ENCODE assay signal across 1 cellular context in genomic region chr14:31854508-31855075, GRCh38.
TF ChIP-seq lines count a peak whose summit lies in the region.

No MANE protein-coding gene starts in this region.

TF ChIP-seq in GM12878, 131 proteins besides CTCF, POLR2A, EP300 and RAD21 (continued from another document):
- TF ChIP-seq PRDM15 (CRISPR knock-in tag; IDR thresholded peaks at IDR 0.05): no peak
- TF ChIP-seq CUX1 (IDR thresholded peaks at IDR 0.05; ENCODE audit: insufficient replicate concordance, low read depth, low read length): no peak
- TF ChIP-seq SPI1 (IDR thresholded peaks at IDR 0.05; ENCODE audit: borderline replicate concordance, insufficient read depth, low read depth, low read length): no peak
- TF ChIP-seq BHLHE40 (IDR thresholded peaks at IDR 0.05; ENCODE audit: borderline replicate concordance in 1 of 2, low read depth in 2 of 2, low read length in 1 of 2): no peak
- TF ChIP-seq ZZZ3 (IDR thresholded peaks at IDR 0.05; ENCODE audit: control insufficient read depth, insufficient read length, low read depth): no peak
- no peak for TF ChIP-seq ZNF384 (IDR thresholded peaks at IDR 0.05; ENCODE audit: borderline replicate concordance, low read depth, low read length)
- TF ChIP-seq ZBED1 (IDR thresholded peaks at IDR 0.05; ENCODE audit: borderline replicate concordance): no peak
- no peak for TF ChIP-seq MXI1 (IDR thresholded peaks at IDR 0.05; ENCODE audit: low read depth, low read length)
- TF ChIP-seq, protein P1, sequence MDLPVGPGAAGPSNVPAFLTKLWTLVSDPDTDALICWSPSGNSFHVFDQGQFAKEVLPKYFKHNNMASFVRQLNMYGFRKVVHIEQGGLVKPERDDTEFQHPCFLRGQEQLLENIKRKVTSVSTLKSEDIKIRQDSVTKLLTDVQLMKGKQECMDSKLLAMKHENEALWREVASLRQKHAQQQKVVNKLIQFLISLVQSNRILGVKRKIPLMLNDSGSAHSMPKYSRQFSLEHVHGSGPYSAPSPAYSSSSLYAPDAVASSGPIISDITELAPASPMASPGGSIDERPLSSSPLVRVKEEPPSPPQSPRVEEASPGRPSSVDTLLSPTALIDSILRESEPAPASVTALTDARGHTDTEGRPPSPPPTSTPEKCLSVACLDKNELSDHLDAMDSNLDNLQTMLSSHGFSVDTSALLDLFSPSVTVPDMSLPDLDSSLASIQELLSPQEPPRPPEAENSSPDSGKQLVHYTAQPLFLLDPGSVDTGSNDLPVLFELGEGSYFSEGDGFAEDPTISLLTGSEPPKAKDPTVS (IDR thresholded peaks at IDR 0.05; ENCODE audit: low read depth, low read length): no peak
- no peak for TF ChIP-seq CHD1 (IDR thresholded peaks at IDR 0.05; ENCODE audit: low read depth, low read length)
- TF ChIP-seq RFX5 (IDR thresholded peaks at IDR 0.05; ENCODE audit: low read depth, low read length): no peak
